In genomic region chr12:96400631-96401060, GRCh38 we compare ENCODE assay signal across 8 cellular contexts. TPM values are rescaled to one million over a fixed set of nuclear protein-coding genes. Genes with fewer than 3 reads are reported as not detected.
DNase-seq lines count a peak whose midpoint lies in the region; ATAC-seq and TF ChIP-seq lines count a peak whose summit lies in the region.

No MANE protein-coding gene starts in this region.

- H3K9ac ChIP-seq in colonic mucosa (ENCODE audit: low read depth in 2 of 2, low read length in 2 of 2): peak overlapping the region; percentile 59 to 99

- intact Hi-C loops in colonic mucosa (cut with DNase I) (loop anchor here (2.0 to 5.0 kb wide), 4 partner anchors 112 to 338 kb away; no protein-coding TSS in a partner anchor), tibial artery (cut with DNase I; ENCODE audit: low total_unique reads) (loop anchor here (10.0 kb wide), 1 partner anchor 366 kb away; the partner anchor contains the start of gene LTA4H)

- no peaks in the 10 kb centered on the region for H3K9me3 Mint-ChIP-seq in activated CD4-positive, alpha-beta T cell treated with anti-CD3 and anti-CD28 coated beads, Interleukin-2, amount 10 ng/mL, durations not matched to agents 7 days and 5 days

- H3K36me3 ChIP-seq in colonic mucosa (no peaks in the 10 kb centered on the region), tibial artery (no peaks in the 10 kb centered on the region)

- H3K4me3 ChIP-seq in colonic mucosa (peak overlapping the region; percentile 92), tibial artery (peak overlapping the region; percentile 88 to 93)

- H3K4me1 Mint-ChIP-seq in activated CD4-positive, alpha-beta T cell treated with anti-CD3 and anti-CD28 coated beads, Interleukin-2, amount 10 ng/mL, durations not matched to agents 7 days and 5 days: peaks cover 46% of the 10 kb centered on the region

- no peaks in the 10 kb centered on the region for H3K4me1 ChIP-seq in colonic mucosa
- peaks cover 0 to 24% (median 10%) of the 10 kb centered on the region in 4 donors for H3K4me1 ChIP-seq in tibial artery

- no peaks in the 10 kb centered on the region for H3K9me3 ChIP-seq in colonic mucosa
- H3K9me3 ChIP-seq in tibial artery: no peaks in the 10 kb centered on the region

- no peaks in the 10 kb centered on the region for H3K36me3 Mint-ChIP-seq in activated CD4-positive, alpha-beta T cell treated with anti-CD3 and anti-CD28 coated beads, Interleukin-2, amount 10 ng/mL, durations not matched to agents 7 days and 5 days (ENCODE audit: low read depth)

- peak overlapping the region; percentile 96 for H3K27ac Mint-ChIP-seq in activated CD4-positive, alpha-beta T cell treated with anti-CD3 and anti-CD28 coated beads, Interleukin-2, amount 10 ng/mL, durations not matched to agents 7 days and 5 days

- H3K4me3 Mint-ChIP-seq in activated CD4-positive, alpha-beta T cell treated with anti-CD3 and anti-CD28 coated beads, Interleukin-2, amount 10 ng/mL, durations not matched to agents 7 days and 5 days: peak overlapping the region; percentile 88

- H3K27ac ChIP-seq in colonic mucosa (peak overlapping the region; percentile 100), tibial artery (peak overlapping the region; percentile 99 to 100)

- no peak for DNase-seq in activated CD4-positive, alpha-beta T cell treated with anti-CD3 and anti-CD28 coated beads, Interleukin-2, amount 10 ng/mL, durations not matched to agents 7 days and 5 days
- no peak for DNase-seq in activated CD4-positive, alpha-beta T cell treated with anti-CD3 and anti-CD28 coated beads for 48 hours
- DNase-seq in NCI-H748 treated with DMSO at 0.1 percent for 48 hours (lab: John Stamatoyannopoulos, UW) (peak; percentile 63), colonic mucosa (no peak), medulla oblongata (ENCODE audit: extremely low spot score) (peak; percentile 73), tibial artery (no peak)

- H3K27me3 ChIP-seq in colonic mucosa: no peaks in the 10 kb centered on the region
- H3K27me3 ChIP-seq in tibial artery: no peaks in the 10 kb centered on the region

- ATAC-seq in HG02798 (IDR thresholded peaks at IDR 0.05; ENCODE audit: poor library complexity, unreplicated experiment): peak; percentile 1
- no peak for ATAC-seq in HG03460 (IDR thresholded peaks at IDR 0.05; ENCODE audit: unreplicated experiment)

- no peak for TF ChIP-seq CTCF in colonic mucosa (IDR thresholded peaks at IDR 0.05)
- no peak for TF ChIP-seq CTCF in tibial artery (IDR thresholded peaks at IDR 0.05)

- POLR2A ChIA-PET in activated CD4-positive, alpha-beta T cell treated with anti-CD3 and anti-CD28 coated beads, Interleukin-2, amount 10 ng/mL, durations not matched to agents 7 days and 5 days (lab: Charles Lee): interaction anchor here (0.7 to 1.1 kb wide), 3 partner anchors 16 to 84 kb away, joined by 3 read pairs; no protein-coding TSS in a partner anchor

- no peaks in the 10 kb centered on the region for H3K27me3 Mint-ChIP-seq in activated CD4-positive, alpha-beta T cell treated with anti-CD3 and anti-CD28 coated beads, Interleukin-2, amount 10 ng/mL, durations not matched to agents 7 days and 5 days

- CTCF ChIA-PET in activated CD4-positive, alpha-beta T cell treated with anti-CD3 and anti-CD28 coated beads, Interleukin-2, amount 10 ng/mL, durations not matched to agents 7 days and 5 days (lab: Charles Lee): interaction anchor here (0.8 to 7.8 kb wide), 22 partner anchors 10 to 163 kb away, joined by 3 to 68 read pairs (median 6); no protein-coding TSS in a partner anchor

RNA-seq across cellular contexts. Expression of gene CDK17, which starts 0.4 kb away (rescaled TPM):
- total RNA-seq in activated CD4-positive, alpha-beta T cell treated with anti-CD3 and anti-CD28 coated beads, Interleukin-2, amount 10 ng/mL, durations not matched to agents 7 days and 5 days: 10 to 100 TPM; 38.7 to 43.5 TPM
- total RNA-seq in colonic mucosa: 10 to 100 TPM; 13.2 to 23.4 TPM

Comparison
In these comparisons a context has a peak if more than half of its experiments do, and no peak if none do; other contexts are left out.
1. DNase-seq: peak in NCI-H748 treated with DMSO at 0.1 percent for 48 hours (single experiment) and medulla oblongata (single experiment); none in activated CD4-positive, alpha-beta T cell treated with anti-CD3 and anti-CD28 coated beads, Interleukin-2, amount 10 ng/mL, durations not matched to agents 7 days and 5 days (single experiment), activated CD4-positive, alpha-beta T cell treated with anti-CD3 and anti-CD28 coated beads for 48 hours (single experiment), colonic mucosa (single experiment) and tibial artery (0 of 2).